Comparison of ENCODE assay signal across 1 cellular context in the genomic region with DNA sequence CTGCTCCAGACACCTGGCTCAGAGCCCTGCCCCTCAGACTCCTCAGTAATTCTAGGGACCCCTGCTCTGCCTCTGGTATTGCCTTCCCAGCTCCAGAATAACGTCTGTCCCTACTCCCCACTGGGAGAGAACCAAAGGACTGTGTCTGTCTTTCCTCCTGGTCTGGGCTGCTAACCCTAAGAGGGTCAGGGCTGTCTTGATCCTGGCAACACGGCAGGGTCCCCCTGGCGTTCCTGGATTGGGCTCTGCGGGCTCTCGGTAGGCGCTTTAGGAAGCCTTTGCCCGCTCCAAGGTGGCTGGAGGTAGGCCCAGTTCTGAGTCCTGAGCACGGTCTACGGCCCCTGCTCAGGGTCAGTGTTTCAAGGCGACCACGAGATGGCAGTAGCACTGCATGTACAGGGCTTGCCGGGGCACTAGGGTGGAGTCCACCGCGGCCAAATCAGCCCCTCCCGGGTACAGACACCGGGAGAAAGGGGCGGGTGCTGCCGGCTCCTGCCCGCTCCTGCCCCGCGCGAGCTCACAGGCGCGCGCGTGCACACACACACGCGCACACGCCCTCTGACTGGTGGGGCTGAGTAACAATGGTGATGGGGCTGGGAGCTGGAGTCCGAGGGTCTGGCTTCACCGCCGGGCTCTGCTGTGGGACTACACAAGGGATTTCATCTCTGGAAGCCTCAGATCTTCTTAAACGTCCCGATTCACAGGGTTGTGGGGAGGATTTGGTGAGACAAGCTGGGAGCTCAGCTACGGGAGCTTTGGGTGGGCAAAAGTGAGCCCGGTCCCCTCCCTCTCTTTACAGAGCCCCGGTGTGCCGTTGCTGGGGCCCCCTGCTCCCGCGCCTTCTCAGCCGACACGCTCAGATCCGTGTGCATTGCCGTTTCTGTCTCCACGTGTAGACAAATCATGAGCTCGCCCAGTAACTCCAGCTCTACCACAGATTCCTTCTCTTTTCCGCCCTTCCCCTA.
A peak's percentile ranks its signal among the peaks of the same experiment; 100 is the strongest.
TF ChIP-seq lines count a peak whose summit lies in the region.

No MANE protein-coding gene starts in this region.

TF ChIP-seq in neural cell, 6 proteins besides CTCF, POLR2A, EP300 and RAD21 (continued from another document):
- TF ChIP-seq, protein P1, sequence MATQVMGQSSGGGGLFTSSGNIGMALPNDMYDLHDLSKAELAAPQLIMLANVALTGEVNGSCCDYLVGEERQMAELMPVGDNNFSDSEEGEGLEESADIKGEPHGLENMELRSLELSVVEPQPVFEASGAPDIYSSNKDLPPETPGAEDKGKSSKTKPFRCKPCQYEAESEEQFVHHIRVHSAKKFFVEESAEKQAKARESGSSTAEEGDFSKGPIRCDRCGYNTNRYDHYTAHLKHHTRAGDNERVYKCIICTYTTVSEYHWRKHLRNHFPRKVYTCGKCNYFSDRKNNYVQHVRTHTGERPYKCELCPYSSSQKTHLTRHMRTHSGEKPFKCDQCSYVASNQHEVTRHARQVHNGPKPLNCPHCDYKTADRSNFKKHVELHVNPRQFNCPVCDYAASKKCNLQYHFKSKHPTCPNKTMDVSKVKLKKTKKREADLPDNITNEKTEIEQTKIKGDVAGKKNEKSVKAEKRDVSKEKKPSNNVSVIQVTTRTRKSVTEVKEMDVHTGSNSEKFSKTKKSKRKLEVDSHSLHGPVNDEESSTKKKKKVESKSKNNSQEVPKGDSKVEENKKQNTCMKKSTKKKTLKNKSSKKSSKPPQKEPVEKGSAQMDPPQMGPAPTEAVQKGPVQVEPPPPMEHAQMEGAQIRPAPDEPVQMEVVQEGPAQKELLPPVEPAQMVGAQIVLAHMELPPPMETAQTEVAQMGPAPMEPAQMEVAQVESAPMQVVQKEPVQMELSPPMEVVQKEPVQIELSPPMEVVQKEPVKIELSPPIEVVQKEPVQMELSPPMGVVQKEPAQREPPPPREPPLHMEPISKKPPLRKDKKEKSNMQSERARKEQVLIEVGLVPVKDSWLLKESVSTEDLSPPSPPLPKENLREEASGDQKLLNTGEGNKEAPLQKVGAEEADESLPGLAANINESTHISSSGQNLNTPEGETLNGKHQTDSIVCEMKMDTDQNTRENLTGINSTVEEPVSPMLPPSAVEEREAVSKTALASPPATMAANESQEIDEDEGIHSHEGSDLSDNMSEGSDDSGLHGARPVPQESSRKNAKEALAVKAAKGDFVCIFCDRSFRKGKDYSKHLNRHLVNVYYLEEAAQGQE (IDR thresholded peaks at IDR 0.05; ENCODE audit: borderline replicate concordance): no peak
- TF ChIP-seq EZH2 (IDR thresholded peaks at IDR 0.05; ENCODE audit: borderline replicate concordance, insufficient read depth, low read length, poor library complexity, severe bottlenecking): no peak
- TF ChIP-seq TAF1 (IDR thresholded peaks at IDR 0.05; ENCODE audit: low read depth): peak; percentile 45
